Comparison of ENCODE assay signal across 9 cellular contexts in the genomic region with DNA sequence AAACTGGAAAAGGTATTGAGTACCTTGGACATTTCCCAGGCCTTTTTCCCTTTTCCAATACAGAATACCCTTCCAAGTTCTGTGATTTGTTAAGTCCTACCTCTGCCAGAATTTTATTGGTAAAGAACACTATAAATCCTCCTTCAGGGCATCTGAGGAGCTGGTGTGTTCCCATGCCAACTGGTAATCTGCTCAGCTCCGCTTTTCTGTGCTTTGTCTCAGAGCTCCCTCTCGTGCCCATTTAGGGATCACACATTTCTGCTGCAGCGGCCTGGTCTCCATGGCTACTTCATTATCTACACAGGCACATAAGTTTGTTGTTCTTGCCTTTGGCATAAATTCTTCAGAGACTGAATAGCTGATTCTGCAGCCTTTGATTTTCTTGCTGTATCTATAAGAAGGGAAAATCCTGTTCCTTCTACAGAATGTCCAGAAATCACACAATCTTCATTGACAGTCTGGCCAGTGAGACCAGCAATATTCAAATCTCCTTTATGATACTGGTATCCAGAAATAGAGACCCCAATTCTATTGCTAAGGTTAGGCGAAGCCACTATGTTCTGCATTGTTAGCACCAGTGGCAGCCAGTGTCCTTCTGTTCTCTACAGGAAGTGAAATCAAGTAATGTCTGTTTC. TPM values are rescaled to one million over a fixed set of nuclear protein-coding genes. Genes with fewer than 3 reads are reported as not detected.
DNase-seq lines count a peak whose midpoint lies in the region; ATAC-seq and TF ChIP-seq lines count a peak whose summit lies in the region.
"Had no signal": no experiment of that assay in that cellular context is flagged by ENCODE, and none has a peak within 500 bp of the region (broad histone marks: within the 10 kb centered on the region; RNA-seq: fewer than 3 reads in every experiment).

No MANE protein-coding gene starts in this region.

- H4K91ac ChIP-seq in trophoblast cell (ENCODE audit: low read depth, low read length): no peak overlapping the region

- peaks cover 18% of the 10 kb centered on the region for H3K36me3 Mint-ChIP-seq in Calu3 (ENCODE audit: insufficient read depth, unreplicated experiment)

- no peak overlapping the region for H3K4me3 Mint-ChIP-seq in Calu3 (ENCODE audit: low read depth, unreplicated experiment)

- H4K12ac ChIP-seq in trophoblast cell (ENCODE audit: low read depth, low read length): no peak overlapping the region

- no peak overlapping the region for H3K23ac ChIP-seq in trophoblast cell (ENCODE audit: low read length)

- H3K18ac ChIP-seq in trophoblast cell (ENCODE audit: low read length): no peak overlapping the region

- intact Hi-C loops in Calu3 (cut with micrococcal nuclease; ENCODE audit: unreplicated experiment): loop anchor here (5.0 kb wide), 2 partner anchors 137 to 578 kb away; a partner anchor contains a TSS
- intact Hi-C loops in Right ventricle myocardium superior (cut with DNase I): loop anchor here (10.0 kb wide), 1 partner anchor 105 kb away; no protein-coding TSS in a partner anchor

- H3K14ac ChIP-seq in trophoblast cell (ENCODE audit: low read length): no peak overlapping the region

- no peaks in the 10 kb centered on the region for H3K79me1 ChIP-seq in trophoblast cell (ENCODE audit: low read length)

- CTCF ChIA-PET in Calu3 (lab: Charles Lee): interaction anchor here (1.2 to 1.9 kb wide), 2 partner anchors 13 to 88 kb away, joined by 8 to 10 read pairs; a partner anchor contains a TSS

- H3K4me2 ChIP-seq in trophoblast cell (ENCODE audit: low read length): no peak overlapping the region

- no peak overlapping the region for H2BK12ac ChIP-seq in trophoblast cell (ENCODE audit: low read length)

- no peak overlapping the region for H2AK5ac ChIP-seq in trophoblast cell (ENCODE audit: low read length)

- H4K8ac ChIP-seq in trophoblast cell (ENCODE audit: low read depth, low read length): no peak overlapping the region

- no peak overlapping the region for H3K4ac ChIP-seq in trophoblast cell (ENCODE audit: low read depth, low read length)

- H3K79me2 ChIP-seq in trophoblast cell (ENCODE audit: control insufficient read depth, insufficient read depth, low read length, poor library complexity): no peaks in the 10 kb centered on the region

- peaks cover 7% of the 10 kb centered on the region for H3K4me1 Mint-ChIP-seq in Calu3 (ENCODE audit: low read depth, unreplicated experiment)

- H3K36me3 ChIP-seq in adipocyte (ENCODE audit: control insufficient read depth, insufficient read depth, low read length, severe bottlenecking) (peaks cover 21% of the 10 kb centered on the region), trophoblast cell (ENCODE audit: control insufficient read depth in 1 of 2, insufficient read depth in 2 of 2, low read length in 2 of 2) (peaks cover 15% of the 10 kb centered on the region in 2 experiments)

- ATAC-seq in GM19395 (IDR thresholded peaks at IDR 0.05; ENCODE audit: unreplicated experiment): peak; percentile 84
- peak; percentile 77 for ATAC-seq in HG03520 (IDR thresholded peaks at IDR 0.05; ENCODE audit: unreplicated experiment)
- peak; percentile 89 for ATAC-seq in Right ventricle myocardium superior (ENCODE audit: poor library complexity)

- H3K27ac ChIP-seq in trophoblast cell (ENCODE audit: low read depth, low read length): no peak overlapping the region

- DNase-seq in Calu3 (peak; percentile 58), NCI-H460 (ENCODE audit: extremely low read depth, low read depth) (peak; percentile 76), adipocyte (ENCODE audit: low read depth) (peak; percentile 95), Right ventricle myocardium superior (no peak), trophoblast cell (peak; percentile 87 to 95)
- DNase-seq in stimulated activated CD4-positive, alpha-beta T cell treated with anti-CD3 and anti-CD28 coated beads, Interleukin-2, amount 100 ng/mL, for 48 hours: no peak

- WGBS in trophoblast cell (ENCODE audit: extremely low coverage, insufficient coverage, insufficient read length): no CpG with 5 or more reads among the region's 4 CpGs

- H3K9me3 ChIP-seq in adipocyte (ENCODE audit: control insufficient read depth, low read length) (no peaks in the 10 kb centered on the region), trophoblast cell (ENCODE audit: insufficient read depth, low read depth, low read length) (no peaks in the 10 kb centered on the region)

- BruUV-seq in Calu3 (replicated peaks; lab: Mats Ljungman, UMichigan): no TSS peak

- no peak overlapping the region for H3K9ac ChIP-seq in adipocyte (ENCODE audit: low read length)
- no peak overlapping the region for H3K9ac ChIP-seq in trophoblast cell (ENCODE audit: low read length)

- H3K4me1 ChIP-seq in adipocyte (ENCODE audit: control insufficient read depth, insufficient read depth, low read length) (peaks cover 9% of the 10 kb centered on the region), trophoblast cell (ENCODE audit: control insufficient read depth in 1 of 2, insufficient read depth in 2 of 2, low read length in 2 of 2) (no peaks in the 10 kb centered on the region)

- no peaks in the 10 kb centered on the region for H3K9me3 Mint-ChIP-seq in Calu3 (ENCODE audit: low read depth, unreplicated experiment)

- no peaks in the 10 kb centered on the region for H3K27me3 ChIP-seq in adipocyte (replicated peaks; ENCODE audit: control insufficient read depth, insufficient read depth, low read length)
- H3K27me3 ChIP-seq in trophoblast cell (ENCODE audit: insufficient read depth, low read length): no peaks in the 10 kb centered on the region

- no peak overlapping the region for H3K27ac Mint-ChIP-seq in Calu3 (ENCODE audit: unreplicated experiment)

- no peak overlapping the region for H2BK5ac ChIP-seq in trophoblast cell (ENCODE audit: low read depth, low read length, poor library complexity)

- H2AFZ ChIP-seq in trophoblast cell (ENCODE audit: insufficient read depth, low read length, poor library complexity): no peak overlapping the region

- H2BK120ac ChIP-seq in trophoblast cell (ENCODE audit: insufficient read depth, low read length, poor library complexity): no peak overlapping the region

- no peak overlapping the region for H3K4me3 ChIP-seq in adipocyte (ENCODE audit: low read length)
- no peak overlapping the region for H3K4me3 ChIP-seq in trophoblast cell (ENCODE audit: low read depth, low read length)

- peak; percentile 49 for TF ChIP-seq CTCF in Calu3 (IDR thresholded peaks at IDR 0.05; ENCODE audit: unreplicated experiment)

- H3K27me3 Mint-ChIP-seq in Calu3 (ENCODE audit: unreplicated experiment): no peaks in the 10 kb centered on the region

RNA-seq across cellular contexts. Expression of a gene that starts 52.0 kb away (rescaled TPM):
- total RNA-seq in Calu3 (2022) (24.5 and 26.5 TPM in 2 replicates), Right ventricle myocardium superior (8.6 TPM)
- total RNA-seq in NCI-H460 (2014; rRNA removed; shearing (Covaris generic)): 9.2 and 11.5 TPM in 2 replicates
- polyA plus RNA-seq in NCI-H460 (2014; cell fraction: nucleus; rRNA removed): 16.5 and 22.7 TPM in 2 replicates
- polyA plus RNA-seq in trophoblast cell (2013): 10.9 and 11.5 TPM in 2 replicates

RNA-seq across cellular contexts. Expression of a gene that starts 58.2 kb away (rescaled TPM):
- total RNA-seq in Calu3 (2022): not detected in 2 replicates
- 0.27 TPM in 1 of 2 replicates, not detected in the other for total RNA-seq in NCI-H460 (2014; rRNA removed; shearing (Covaris generic))
- 0.14 TPM in 1 of 2 replicates, not detected in the other for polyA plus RNA-seq in NCI-H460 (2014; cell fraction: nucleus; rRNA removed)
- total RNA-seq in Right ventricle myocardium superior: not detected
- polyA plus RNA-seq in trophoblast cell (2013): 0.03 TPM in 1 of 2 replicates, not detected in the other
- total RNA-seq: activated CD8-positive, alpha-beta memory T cell treated with anti-CD3 and anti-CD28 coated beads for 36 hours had no signal

Comparison
In these comparisons a context has a peak if more than half of its experiments do, and no peak if none do; other contexts are left out.
1. DNase-seq: peak in Calu3 (single experiment), NCI-H460 (single experiment), adipocyte (single experiment) and trophoblast cell (2 of 2); none in Right ventricle myocardium superior (single experiment) and stimulated activated CD4-positive, alpha-beta T cell treated with anti-CD3 and anti-CD28 coated beads, Interleukin-2, amount 100 ng/mL, for 48 hours (0 of 2).
2. Peak in every context shown above with its lines, with median percentiles within 50 percentile points of each other: ATAC-seq.